In the genomic region with DNA sequence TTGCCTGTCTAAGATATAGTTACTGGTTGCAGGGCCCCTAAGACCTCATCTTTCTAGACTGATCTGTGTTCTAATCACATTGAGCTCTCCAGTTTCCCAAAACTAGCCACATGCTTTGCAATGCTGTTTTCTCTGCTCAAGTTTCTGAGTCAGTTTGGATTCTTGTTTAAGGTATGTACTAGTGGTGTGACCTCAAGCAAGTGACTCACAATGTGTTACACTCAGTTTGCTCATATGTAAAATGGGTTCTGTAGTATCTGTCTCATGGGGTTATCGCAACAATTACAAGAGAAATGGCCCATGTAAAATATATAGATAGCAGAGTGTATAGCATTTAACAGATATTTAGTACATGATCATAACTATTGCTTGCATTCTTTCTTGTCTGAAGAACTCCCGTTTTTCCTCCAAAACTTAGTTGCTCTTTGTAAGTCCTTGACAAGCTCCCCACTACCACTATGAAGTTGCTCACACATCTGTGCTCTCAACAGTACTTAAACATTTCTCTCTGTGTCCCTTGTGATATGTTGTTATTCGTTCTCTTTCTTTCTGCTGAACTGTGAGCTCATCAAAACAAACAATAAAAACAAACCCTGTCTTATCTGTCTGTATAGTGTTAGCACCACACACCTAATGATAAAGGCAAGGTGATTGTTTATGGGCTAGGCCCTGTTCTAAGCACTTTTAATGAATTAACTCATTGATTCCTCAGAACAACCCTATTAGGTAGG, we compare ENCODE assay signal across 12 cellular contexts.
A peak's percentile ranks its signal among the peaks of the same experiment; 100 is the strongest.
DNase-seq lines count a peak whose midpoint lies in the region; ATAC-seq, FAIRE-seq and TF ChIP-seq lines count a peak whose summit lies in the region.
"Had no signal": no experiment of that assay in that cellular context is flagged by ENCODE, and none has a peak within 500 bp of the region (broad histone marks: within the 10 kb centered on the region; RNA-seq: fewer than 3 reads in every experiment).

No MANE protein-coding gene starts in this region.

- TF ChIP-seq CTCF in epithelial cell of esophagus (IDR thresholded peaks at IDR 0.05; ENCODE audit: insufficient read depth, low read depth, low read length, missing control alignments) = no peak
- TF ChIP-seq CTCF in kidney (IDR thresholded peaks at IDR 0.05; ENCODE audit: borderline replicate concordance, extremely low read depth, insufficient read depth) = no peak
- no peak for TF ChIP-seq CTCF in A673 (conservative IDR thresholded peaks at IDR 0.05; ENCODE audit: low read depth, low read length)

- no TSS peak for BruUV-seq in A673 (replicated peaks; lab: Mats Ljungman, UMichigan)

- POLR2A ChIA-PET in A673 (lab: Charles Lee; ENCODE audit: low non-redundant PET) = no interaction called here

- H3K27ac ChIP-seq in kidney (ENCODE audit: low read depth in 2 of 2, low read length in 2 of 2) (no peak overlapping the region), A673 (ENCODE audit: low read depth, low read length, poor library complexity, severe bottlenecking) (no peak overlapping the region)

- no peak overlapping the region for H3K9ac ChIP-seq in kidney (ENCODE audit: low read length in 2 of 2)

- H3K4me3 ChIP-seq in epithelial cell of esophagus (ENCODE audit: low read length) = no peak overlapping the region
- no peak overlapping the region for H3K4me3 ChIP-seq in kidney (ENCODE audit: low read length in 2 of 2)
- H3K4me3 ChIP-seq in A673 (ENCODE audit: low read depth, low read length, poor library complexity, severe bottlenecking) = no peak overlapping the region

- CTCF ChIA-PET in A673 (lab: Charles Lee) = no interaction called here

- no peaks in the 10 kb centered on the region for H3K27me3 ChIP-seq in A673 (replicated peaks; ENCODE audit: insufficient read depth, low read depth, low read length, poor library complexity)

- intact Hi-C loops in kidney (cut with DNase I) = no loop called here
- intact Hi-C loops in A673 (cut with micrococcal nuclease; ENCODE audit: unreplicated experiment) = no loop called here

- no peaks in the 10 kb centered on the region for H3K36me3 ChIP-seq in kidney (ENCODE audit: control insufficient read depth in 1 of 2, insufficient read depth in 2 of 2, low read length in 2 of 2)
- H3K36me3 ChIP-seq in A673 (ENCODE audit: insufficient read depth, low read length, poor library complexity, severe bottlenecking) = no peaks in the 10 kb centered on the region

- FAIRE-seq in RCC 7860 (lab: Jason Lieb, UNC) = no peak
- FAIRE-seq in kidney (lab: Jason Lieb, UNC) = no peak

- no peaks in the 10 kb centered on the region for H3K9me3 ChIP-seq in kidney (ENCODE audit: control insufficient read depth in 1 of 2, low read length in 2 of 2)
- no peaks in the 10 kb centered on the region for H3K9me3 ChIP-seq in A673 (ENCODE audit: low read depth, low read length, poor library complexity, severe bottlenecking)

- peaks cover 0 to 9% of the 10 kb centered on the region in 2 donors for H3K4me1 ChIP-seq in kidney (ENCODE audit: control insufficient read depth in 1 of 2, insufficient read depth in 1 of 2, low read depth in 1 of 2, low read length in 2 of 2)
- H3K4me1 ChIP-seq in A673 (ENCODE audit: insufficient read depth, low read length, poor library complexity, severe bottlenecking) = no peaks in the 10 kb centered on the region

- DNase-seq in activated T-cell treated with anti-CD3 and anti-CD28 coated beads for 24 hours (ENCODE audit: low read depth) = peak; percentile 4
- no peak for DNase-seq in activated T-cell treated with anti-CD3 and anti-CD28 coated beads, Interleukin-2, amount 50 U/mL, for 48 hours
- peak; percentile 42 for DNase-seq in RCC 7860 (ENCODE audit: low spot score)
- peak; percentile 83 for DNase-seq in epithelial cell of esophagus (ENCODE audit: low read depth)
- peak; percentile 49 for DNase-seq in renal cortical epithelial cell (ENCODE audit: low read depth)
- DNase-seq in kidney = no peak
- no peak for DNase-seq in A673 (ENCODE audit: low spot score)
- DNase-seq: caudate nucleus; DMS79 treated with DMSO at 0.1 percent for 48 hours; foreskin melanocyte; naive thymus-derived CD4-positive, alpha-beta T cell had no signal

- ATAC-seq in GM21786 (IDR thresholded peaks at IDR 0.05; ENCODE audit: unreplicated experiment) = no peak
- ATAC-seq: naive thymus-derived CD4-positive, alpha-beta T cell had no signal

Comparison
In these comparisons a context has a peak if more than half of its experiments do, and no peak if none do; other contexts are left out.
1. DNase-seq: peak in activated T-cell treated with anti-CD3 and anti-CD28 coated beads for 24 hours (single experiment), RCC 7860 (single experiment), epithelial cell of esophagus (single experiment) and renal cortical epithelial cell (single experiment); none in activated T-cell treated with anti-CD3 and anti-CD28 coated beads, Interleukin-2, amount 50 U/mL, for 48 hours (0 of 2), kidney (single experiment) and A673 (single experiment).